Comparison of ENCODE assay signal across 8 cellular contexts in the genomic region with DNA sequence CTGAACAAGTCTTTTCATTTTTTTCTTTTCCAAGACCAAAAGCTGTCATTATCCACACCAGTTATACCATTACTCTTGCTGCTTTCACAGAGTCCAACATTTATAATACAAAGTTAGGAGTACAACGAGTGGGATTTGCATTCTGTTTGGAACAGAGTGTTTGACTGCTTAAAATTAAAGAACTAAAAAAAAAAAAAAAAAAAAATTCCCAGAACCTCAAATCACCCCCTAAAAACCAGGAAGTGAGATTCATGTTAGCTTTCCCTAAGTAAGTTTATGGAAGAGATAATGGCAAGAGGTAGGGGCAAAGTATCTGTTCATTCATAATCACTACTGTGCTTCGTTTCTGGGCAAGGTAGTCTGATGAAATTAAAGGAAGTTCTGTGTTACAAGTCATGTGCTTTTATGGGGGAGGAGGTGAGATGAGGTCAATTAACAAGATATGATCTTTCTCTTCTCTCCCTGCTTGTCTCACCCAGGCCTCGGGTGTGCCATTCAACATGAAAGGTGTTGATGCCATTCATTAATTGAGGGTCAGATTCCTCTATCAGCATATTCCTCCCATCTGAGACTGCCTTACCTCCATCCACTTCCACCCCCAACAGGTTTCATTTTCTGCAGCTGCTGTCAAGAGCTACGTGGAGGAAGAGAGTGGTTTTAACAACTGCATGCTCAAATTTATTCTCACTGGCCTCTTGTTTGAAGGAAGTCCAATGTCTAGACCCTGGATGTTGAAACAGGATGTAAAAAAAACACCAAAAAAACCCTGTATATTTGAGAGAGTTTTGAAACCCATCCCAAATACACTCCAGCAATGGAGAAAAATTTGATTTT. TPM values are rescaled to one million over a fixed set of nuclear protein-coding genes. Genes with fewer than 3 reads are reported as not detected.
A peak's percentile ranks its signal among the peaks of the same experiment; 100 is the strongest.
DNase-seq lines count a peak whose midpoint lies in the region; ATAC-seq and TF ChIP-seq lines count a peak whose summit lies in the region.

No MANE protein-coding gene starts in this region.

- H3K18ac ChIP-seq in mesenchymal stem cell (ENCODE audit: low read depth in 1 of 2, low read length in 2 of 2) (peak overlapping the region in 1 of 2 experiments; percentile 49), H9 (ENCODE audit: insufficient read length, low read depth, low read length) (no peak overlapping the region)

- no peak overlapping the region for H2BK5ac ChIP-seq in mesenchymal stem cell (ENCODE audit: low read depth, low read length, poor library complexity, severe bottlenecking)
- H2BK5ac ChIP-seq in H9 (ENCODE audit: insufficient read length, low read length), result no peak overlapping the region

- H3K23me2 ChIP-seq in H9 (ENCODE audit: insufficient read length, low read depth, low read length, poor library complexity, severe bottlenecking), result no peaks in the 10 kb centered on the region

- H3K4me1 Mint-ChIP-seq in activated B cell treated with CpG ODN at 0.5 μM for 24 hours (peaks cover 77% of the 10 kb centered on the region), H9 (peaks cover 32 to 40% of the 10 kb centered on the region in 2 experiments)

- no peak overlapping the region for H4K5ac ChIP-seq in H9 (ENCODE audit: insufficient read length, low read depth, low read length)

- H2BK15ac ChIP-seq in mesenchymal stem cell (ENCODE audit: low read depth, poor library complexity, severe bottlenecking) (no peak overlapping the region), H9 (ENCODE audit: low read depth, low read length) (no peak overlapping the region)

- WGBS in mesenchymal stem cell, result 59% methylated on average over 2 of the region's 4 CpGs
- WGBS in H9 (ENCODE audit: extremely low coverage, insufficient read length, low lambda C conversion rate), result no CpG with 5 or more reads among the region's 4 CpGs

- intact Hi-C loops in activated B cell treated with CpG ODN at 0.5 μM for 24 hours (cut with micrococcal nuclease), result loop anchor here (1.0 to 10.0 kb wide), 4 partner anchors 16 to 253 kb away; a partner anchor contains a TSS

- H3K4me3 ChIP-seq in mesenchymal stem cell (ENCODE audit: insufficient read depth in 1 of 2, low read depth in 1 of 2, low read length in 2 of 2), result no peak overlapping the region

- H2BK12ac ChIP-seq in mesenchymal stem cell (ENCODE audit: low read length in 2 of 2) (no peak overlapping the region), H9 (ENCODE audit: insufficient read length, low read depth, low read length) (no peak overlapping the region)

- no peaks in the 10 kb centered on the region for H4K20me1 ChIP-seq in H9 (ENCODE audit: control insufficient read depth, insufficient read depth, insufficient read length)

- ATAC-seq in HG03558 (IDR thresholded peaks at IDR 0.05; ENCODE audit: extremely low read depth, unreplicated experiment) (peak; percentile 45), activated B cell treated with CpG ODN at 0.5 μM for 24 hours (ENCODE audit: low read depth) (peak; percentile 77)

- H3K9me3 ChIP-seq in mesenchymal stem cell (ENCODE audit: control insufficient read depth, low read length) (no peaks in the 10 kb centered on the region), H9 (ENCODE audit: control insufficient read depth, low read depth, low read length) (no peaks in the 10 kb centered on the region)

- no peaks in the 10 kb centered on the region for H3K9me3 Mint-ChIP-seq in activated B cell treated with CpG ODN at 0.5 μM for 24 hours
- H3K9me3 Mint-ChIP-seq in H9, result no peaks in the 10 kb centered on the region

- peak; percentile 60 for DNase-seq in GM13977 (ENCODE audit: low spot score)
- peak; percentile 53 for DNase-seq in GM20000 (ENCODE audit: low spot score)
- DNase-seq in activated B cell treated with CpG ODN at 0.5 μM for 24 hours, result peak; percentile 29
- DNase-seq in mesenchymal stem cell, result no peak
- DNase-seq in LoVo (ENCODE audit: low spot score), result no peak
- DNase-seq in T1000 (lab: John Stamatoyannopoulos, UW), result no peak
- no peak for DNase-seq in H9

- H3K4me3 Mint-ChIP-seq in activated B cell treated with CpG ODN at 0.5 μM for 24 hours (peak overlapping the region; percentile 84), H9 (peak overlapping the region in 1 of 2 experiments; percentile 22; a peak in 1 of 5 replicates)

- peaks cover 0 to 44% of the 10 kb centered on the region in 2 experiments for H3K27me3 ChIP-seq in mesenchymal stem cell (ENCODE audit: control insufficient read depth in 1 of 2, insufficient read depth in 1 of 2, low read length in 2 of 2)
- H3K27me3 ChIP-seq in H9 (ENCODE audit: insufficient read depth, low read length), result no peaks in the 10 kb centered on the region

- H3K4me2 ChIP-seq in mesenchymal stem cell (ENCODE audit: low read length, poor library complexity, severe bottlenecking), result no peak overlapping the region
- H3K4me2 ChIP-seq in H9 (ENCODE audit: insufficient read depth, insufficient read length, low read length), result no peak overlapping the region

- H4K8ac ChIP-seq in mesenchymal stem cell (ENCODE audit: low read length) (no peak overlapping the region), H9 (replicated peaks; ENCODE audit: insufficient read length, low read depth, low read length) (no peak overlapping the region)

- no peak overlapping the region for H3K4ac ChIP-seq in mesenchymal stem cell (ENCODE audit: low read depth in 1 of 2, low read length in 2 of 2)
- H3K4ac ChIP-seq in H9 (ENCODE audit: low read depth, low read length), result no peak overlapping the region

- in situ Hi-C loops in GM13977 (cut with MboI; ENCODE audit: low pct_unique_long_range_greater_than_20kb, low sequenced_read_pairs, unreplicated experiment), result no loop called here

- no peak overlapping the region for H3T11ph ChIP-seq in H9 (ENCODE audit: low read length)

- no peaks in the 10 kb centered on the region for H3K79me2 ChIP-seq in H9 (ENCODE audit: insufficient read depth, low read length)

- H3K79me1 ChIP-seq in mesenchymal stem cell (replicated peaks; ENCODE audit: low read length, poor library complexity, severe bottlenecking), result peaks cover 3% of the 10 kb centered on the region
- H3K79me1 ChIP-seq in H9 (ENCODE audit: insufficient read depth, low read depth, low read length, poor library complexity, severe bottlenecking), result no peaks in the 10 kb centered on the region

- H3K36me3 Mint-ChIP-seq in activated B cell treated with CpG ODN at 0.5 μM for 24 hours (ENCODE audit: low read depth) (no peaks in the 10 kb centered on the region), H9 (ENCODE audit: insufficient read depth in 1 of 3, low read depth in 3 of 3) (no peaks in the 10 kb centered on the region; a peak in 2 of 7 replicates)

- H3K27ac Mint-ChIP-seq in activated B cell treated with CpG ODN at 0.5 μM for 24 hours (peak overlapping the region; percentile 100), H9 (no peak overlapping the region; a peak in 1 of 7 replicates)

- no peak overlapping the region for H3K56ac ChIP-seq in H9 (ENCODE audit: insufficient read length, low read depth, low read length)

- no peak overlapping the region for H2BK120ac ChIP-seq in mesenchymal stem cell (ENCODE audit: low read depth, low read length)
- H2BK120ac ChIP-seq in H9 (ENCODE audit: low read depth, low read length, poor library complexity, severe bottlenecking), result no peak overlapping the region

- H4K91ac ChIP-seq in mesenchymal stem cell (ENCODE audit: low read length), result peak overlapping the region; percentile 12
- H4K91ac ChIP-seq in H9 (ENCODE audit: insufficient read length, low read depth, low read length), result no peak overlapping the region

- TF ChIP-seq CTCF in GM13977 (IDR thresholded peaks at IDR 0.05; ENCODE audit: extremely low read depth, insufficient read depth, missing control alignments) (no peak), GM20000 (IDR thresholded peaks at IDR 0.05; ENCODE audit: extremely low read depth, missing control alignments) (no peak), activated B cell treated with CpG ODN at 0.5 μM for 24 hours (IDR thresholded peaks at IDR 0.05) (no peak), H9 (conservative IDR thresholded peaks at IDR 0.05) (no peak)

- no peaks in the 10 kb centered on the region for H3K36me3 ChIP-seq in mesenchymal stem cell (ENCODE audit: control insufficient read depth in 1 of 2, insufficient read depth in 2 of 2, low read depth in 1 of 2, low read length in 2 of 2)

- POLR2A ChIA-PET in activated B cell treated with CpG ODN at 0.5 μM for 24 hours (lab: Charles Lee), result interaction anchor here (0.8 to 3.0 kb wide), 12 partner anchors 10 to 194 kb away, joined by 3 to 14 read pairs (median 6); a partner anchor contains a TSS

- H3K14ac ChIP-seq in mesenchymal stem cell (ENCODE audit: low read length in 2 of 2) (no peak overlapping the region), H9 (ENCODE audit: insufficient read depth, low read length) (no peak overlapping the region)

- H3K9ac ChIP-seq in mesenchymal stem cell (ENCODE audit: low read length) (no peak overlapping the region), H9 (ENCODE audit: extremely low read depth, insufficient read length, low read length) (no peak overlapping the region)

- H3K4me1 ChIP-seq in mesenchymal stem cell (ENCODE audit: control insufficient read depth, insufficient read depth, low read depth, low read length) (peaks cover 2% of the 10 kb centered on the region), H9 (ENCODE audit: insufficient read depth, low read length) (peaks cover 10% of the 10 kb centered on the region)

- H3K27ac ChIP-seq in mesenchymal stem cell (ENCODE audit: low read length, poor library complexity, severe bottlenecking) (no peak overlapping the region), H9 (ENCODE audit: insufficient read length, low read depth, low read length) (no peak overlapping the region)

- no peak overlapping the region for H2AFZ ChIP-seq in mesenchymal stem cell (ENCODE audit: low read depth, low read length)
- no peak overlapping the region for H2AFZ ChIP-seq in H9 (ENCODE audit: low read length)

- H3K23ac ChIP-seq in mesenchymal stem cell (ENCODE audit: low read length in 2 of 2), result no peak overlapping the region
- H3K23ac ChIP-seq in H9 (ENCODE audit: insufficient read length, low read depth, low read length), result no peak overlapping the region

- no peak overlapping the region for H2BK20ac ChIP-seq in H9 (ENCODE audit: low read depth, low read length, poor library complexity, severe bottlenecking)

- H3K27me3 Mint-ChIP-seq in activated B cell treated with CpG ODN at 0.5 μM for 24 hours (no peaks in the 10 kb centered on the region), H9 (ENCODE audit: low read depth) (no peaks in the 10 kb centered on the region)

- H2AK5ac ChIP-seq in mesenchymal stem cell (ENCODE audit: low read length, severe bottlenecking), result no peak overlapping the region
- H2AK5ac ChIP-seq in H9 (ENCODE audit: insufficient read length, low read length), result no peak overlapping the region

- CTCF ChIA-PET in activated B cell treated with CpG ODN at 0.5 μM for 24 hours (lab: Charles Lee), result no interaction called here

RNA-seq across cellular contexts. Expression of a gene that starts 58.1 kb away (rescaled TPM):
- total RNA-seq in activated B cell treated with CpG ODN at 0.5 μM for 24 hours, result 21.9 and 22.8 TPM in 2 replicates
- polyA plus RNA-seq in mesenchymal stem cell (2013, experiment 1 of 2), result 1.3 TPM
- polyA plus RNA-seq in mesenchymal stem cell (2013, experiment 2 of 2), result 1.5 TPM
- 17.7 and 23.1 TPM in 2 replicates for total RNA-seq in H9 (2021)

Comparison
In these comparisons a context has a peak if more than half of its experiments do, and no peak if none do; other contexts are left out.
1. DNase-seq: peak in GM13977 (single experiment), GM20000 (single experiment) and activated B cell treated with CpG ODN at 0.5 μM for 24 hours (single experiment); none in mesenchymal stem cell (single experiment), LoVo (single experiment), T1000 (single experiment) and H9 (single experiment).